In genomic region chr19:4352701-4353121, GRCh38 we compare ENCODE assay signal across 8 cellular contexts. TPM values are rescaled to one million over a fixed set of nuclear protein-coding genes. Genes with fewer than 3 reads are reported as not detected.
DNase-seq lines count a peak whose midpoint lies in the region; ATAC-seq and TF ChIP-seq lines count a peak whose summit lies in the region.

No MANE protein-coding gene starts in this region.

- H3K4me1 Mint-ChIP-seq in CD14-positive monocyte, result peaks cover 2% of the 10 kb centered on the region

- H3K9me3 ChIP-seq in SJSA1 (replicated peaks), result no peaks in the 10 kb centered on the region
- no peaks in the 10 kb centered on the region for H3K9me3 ChIP-seq in adipocyte (ENCODE audit: control insufficient read depth, low read length)
- H3K9me3 ChIP-seq in right cardiac atrium (ENCODE audit: control insufficient read depth, low read length), result no peaks in the 10 kb centered on the region

- H3K27me3 Mint-ChIP-seq in CD14-positive monocyte (ENCODE audit: low read depth in 3 of 3), result peaks cover 0 to 3% (median 0%) of the 10 kb centered on the region in 3 donors

- DNase-seq in CD14-positive monocyte (ENCODE audit: low spot score) (no peak), HT-29 (ENCODE audit: low spot score) (peak; percentile 54), SJSA1 (ENCODE audit: low read depth in 1 of 2, low spot score in 2 of 2) (peak; percentile 46 to 75), adipocyte (ENCODE audit: low read depth) (peak; percentile 87), right cardiac atrium (no peak), Ammon's horn (ENCODE audit: low spot score) (no peak)
- peak in 3 of 4 experiments; percentile 27 to 49 (median 39) for DNase-seq in stimulated activated CD4-positive, alpha-beta T cell treated with anti-CD3 and anti-CD28 coated beads, Interleukin-1b, Interleukin-23, amount 100 ng/mL, for 24 hours (ENCODE audit: low read depth in 4 of 4, low spot score in 1 of 4)

- H3K4me1 ChIP-seq in SJSA1 (replicated peaks), result no peaks in the 10 kb centered on the region
- no peaks in the 10 kb centered on the region for H3K4me1 ChIP-seq in adipocyte (ENCODE audit: control insufficient read depth, insufficient read depth, low read length)
- H3K4me1 ChIP-seq in right cardiac atrium (ENCODE audit: control insufficient read depth, insufficient read depth, low read length), result no peaks in the 10 kb centered on the region

- H3K27me3 ChIP-seq in SJSA1 (replicated peaks), result no peaks in the 10 kb centered on the region
- no peaks in the 10 kb centered on the region for H3K27me3 ChIP-seq in adipocyte (replicated peaks; ENCODE audit: control insufficient read depth, insufficient read depth, low read length)
- no peaks in the 10 kb centered on the region for H3K27me3 ChIP-seq in right cardiac atrium (ENCODE audit: control insufficient read depth, insufficient read depth)

- intact Hi-C loops in CD14-positive monocyte (cut with micrococcal nuclease), result loop anchor here (2.0 to 5.0 kb wide), 3 partner anchors 85 to 105 kb away; partner anchors contain the start of gene YJU2 (in 1 of the 2)
- intact Hi-C loops in right cardiac atrium (cut with DNase I), result loop anchor here (5.0 to 10.0 kb wide), 2 partner anchors 78 to 85 kb away; partner anchors contain the start of gene SHD (in 1 of the 4)

- peaks cover 26 to 61% of the 10 kb centered on the region in 2 donors for H3K36me3 Mint-ChIP-seq in CD14-positive monocyte

- H3K9ac ChIP-seq in adipocyte (ENCODE audit: low read length), result no peak overlapping the region

- ATAC-seq in right cardiac atrium (peak; percentile 45 to 46), HG02763 (IDR thresholded peaks at IDR 0.05; ENCODE audit: unreplicated experiment) (no peak)

- peak; percentile 95 for TF ChIP-seq CTCF in CD14-positive monocyte (IDR thresholded peaks at IDR 0.05)

- 34% methylated on average over 9 of the region's 9 CpGs for WGBS in right cardiac atrium

- H3K27ac ChIP-seq in SJSA1 (no peak overlapping the region), right cardiac atrium (ENCODE audit: low read length) (no peak overlapping the region)

- no peak overlapping the region for H3K4me3 Mint-ChIP-seq in CD14-positive monocyte

- H3K9me3 Mint-ChIP-seq in CD14-positive monocyte, result no peaks in the 10 kb centered on the region

- H3K36me3 ChIP-seq in SJSA1 (peaks cover 18% of the 10 kb centered on the region), adipocyte (ENCODE audit: control insufficient read depth, insufficient read depth, low read length, severe bottlenecking) (no peaks in the 10 kb centered on the region)

- H3K27ac Mint-ChIP-seq in CD14-positive monocyte, result no peak overlapping the region

- H3K4me3 ChIP-seq in SJSA1 (no peak overlapping the region), adipocyte (ENCODE audit: low read length) (no peak overlapping the region), right cardiac atrium (ENCODE audit: low read length) (no peak overlapping the region)

RNA-seq across cellular contexts. Expression of gene MPND, which starts 9.3 kb away (rescaled TPM):
- polyA plus RNA-seq in CD14-positive monocyte, result 1 to 10 TPM; 6.5 to 7.0 TPM
- 9.4 and 18.6 TPM in 2 replicates for total RNA-seq in HT-29 (2014; rRNA removed; shearing (Covaris generic))
- total RNA-seq in SJSA1 (2014; rRNA removed; shearing (Covaris generic)), result 4.6 and 6.5 TPM in 2 replicates
- total RNA-seq in right cardiac atrium, result 10 to 100 TPM; 22.8 to 25.8 (median 25.2) TPM
- 24.9 TPM for polyA plus RNA-seq in right cardiac atrium

RNA-seq across cellular contexts. Expression of gene STAP2, which starts 14.1 kb away (rescaled TPM):
- polyA plus RNA-seq in CD14-positive monocyte, result under 1 TPM in 1 of 2 donors, not detected in 1; 0.17 TPM
- 69.6 and 74.4 TPM in 2 replicates for total RNA-seq in HT-29 (2014; rRNA removed; shearing (Covaris generic))
- total RNA-seq in SJSA1 (2014; rRNA removed; shearing (Covaris generic)), result 1.9 and 3.1 TPM in 2 replicates
- 10 to 100 TPM in 3 of 4 donors, 1 to 10 TPM in 1; 6.7 to 13.9 (median 11.3) TPM for total RNA-seq in right cardiac atrium
- polyA plus RNA-seq in right cardiac atrium, result 7.8 TPM

RNA-seq across cellular contexts. Expression of gene SH3GL1, which starts 47.6 kb away (rescaled TPM):
- 10 to 100 TPM; 14.0 to 15.0 TPM for polyA plus RNA-seq in CD14-positive monocyte
- total RNA-seq in HT-29 (2014; rRNA removed; shearing (Covaris generic)), result 43.5 and 55.5 TPM in 2 replicates
- 60.5 and 79.7 TPM in 2 replicates for total RNA-seq in SJSA1 (2014; rRNA removed; shearing (Covaris generic))
- 10 to 100 TPM; 26.3 to 40.3 (median 31.8) TPM for total RNA-seq in right cardiac atrium
- polyA plus RNA-seq in right cardiac atrium, result 27.7 TPM

RNA-seq across cellular contexts. Expression of gene FSD1, which starts 48.3 kb away (rescaled TPM):
- polyA plus RNA-seq in CD14-positive monocyte (not detected), right cardiac atrium (not detected)
- 0.41 and 0.60 TPM in 2 replicates for total RNA-seq in HT-29 (2014; rRNA removed; shearing (Covaris generic))
- 4.5 and 6.9 TPM in 2 replicates for total RNA-seq in SJSA1 (2014; rRNA removed; shearing (Covaris generic))
- not detected for total RNA-seq in right cardiac atrium

RNA-seq across cellular contexts. Expression of gene CHAF1A, which starts 49.7 kb away (rescaled TPM):
- polyA plus RNA-seq in CD14-positive monocyte, result 1 to 10 TPM; 4.4 to 5.4 TPM
- 49.7 and 63.7 TPM in 2 replicates for total RNA-seq in HT-29 (2014; rRNA removed; shearing (Covaris generic))
- 36.4 and 70.3 TPM in 2 replicates for total RNA-seq in SJSA1 (2014; rRNA removed; shearing (Covaris generic))
- 1 to 10 TPM; 5.4 to 7.7 (median 6.2) TPM for total RNA-seq in right cardiac atrium
- 4.3 TPM for polyA plus RNA-seq in right cardiac atrium

Comparison
In these comparisons a context has a peak if more than half of its experiments do, and no peak if none do; other contexts are left out.
1. DNase-seq: peak in HT-29 (single experiment), SJSA1 (2 of 2), adipocyte (single experiment) and stimulated activated CD4-positive, alpha-beta T cell treated with anti-CD3 and anti-CD28 coated beads, Interleukin-1b, Interleukin-23, amount 100 ng/mL, for 24 hours (3 of 4); none in CD14-positive monocyte (single experiment), right cardiac atrium (0 of 3) and Ammon's horn (single experiment).